In genomic region chr2:238262496-238263122, GRCh38 we compare ENCODE assay signal across 15 cellular contexts. TPM values are rescaled to one million over a fixed set of nuclear protein-coding genes. Genes with fewer than 3 reads are reported as not detected.
DNase-seq lines count a peak whose midpoint lies in the region; ATAC-seq, FAIRE-seq and TF ChIP-seq lines count a peak whose summit lies in the region.
"Had no signal": no experiment of that assay in that cellular context is flagged by ENCODE, and none has a peak within 500 bp of the region (broad histone marks: within the 10 kb centered on the region; RNA-seq: fewer than 3 reads in every experiment).

No MANE protein-coding gene starts in this region.

- no peak for TF ChIP-seq RAD21 in HepG2 (CRISPR knock-in tag; IDR thresholded peaks at IDR 0.05)

- TF ChIP-seq CTCF in C4-2B (conservative IDR thresholded peaks at IDR 0.05) (no peak), brain (conservative IDR thresholded peaks at IDR 0.05) (no peak), HepG2 (CRISPR knock-in tag; IDR thresholded peaks at IDR 0.05) (no peak)

- H4K20me1 ChIP-seq in HepG2 (ENCODE audit: insufficient read depth, low read length): no peaks in the 10 kb centered on the region

- no peak overlapping the region for H2AFZ ChIP-seq in HepG2 (ENCODE audit: low read length)

- peak overlapping the region; percentile 52 for H3K9ac ChIP-seq in HepG2 (ENCODE audit: insufficient read depth, low read depth, low read length)

- 84% methylated on average over 12 of the region's 12 CpGs for WGBS in HepG2 (ENCODE audit: low lambda C conversion rate)
- 76 to 86% (median 77%) methylated on average over 12 of the region's 12 CpGs for WGBS in small intestine, 3 donors

- H3K27ac ChIP-seq in C4-2B: peak overlapping the region; percentile 78
- H3K27ac ChIP-seq in HepG2 (ENCODE audit: extremely low read length, insufficient read depth, low read length): peak overlapping the region; percentile 88
- peak overlapping the region; percentile 25 to 47 for H3K27ac ChIP-seq in small intestine (ENCODE audit: low read depth in 1 of 2, low read length in 1 of 2)
- H3K27ac ChIP-seq: SK-N-MC had no signal

- no peak for TF ChIP-seq POLR2A in HepG2 (IDR thresholded peaks at IDR 0.05; ENCODE audit: insufficient read depth in 1 of 2, low read depth in 2 of 2, low read length in 2 of 2)

- H3K4me1 ChIP-seq in HepG2 (ENCODE audit: insufficient read depth, low read length) (peaks cover 50% of the 10 kb centered on the region), small intestine (ENCODE audit: control insufficient read depth in 2 of 2, insufficient read depth in 1 of 2, low read depth in 1 of 2, low read length in 1 of 2) (no peaks in the 10 kb centered on the region)

- H3K79me2 ChIP-seq in HepG2 (ENCODE audit: insufficient read depth, low read length): no peaks in the 10 kb centered on the region

- POLR2A ChIA-PET in HepG2 (lab: Yijun Ruan, JAX): interaction anchor here (0.9 to 3.1 kb wide), 10 partner anchors 12 to 202 kb away, joined by 3 to 44 read pairs (median 7); partner anchors contain the start of genes HES6, PER2 and SCLY

- in situ Hi-C loops in HepG2 (cut with HindIII; ENCODE audit: extremely low pct_ligation_motif_present, low pct_unique_long_range_greater_than_20kb): loop anchor here (10.0 kb wide), 1 partner anchor 408 kb away; the partner anchor contains the start of gene RAMP1

- intact Hi-C loops in HepG2 (cut with micrococcal nuclease; ENCODE audit: unreplicated experiment): loop anchor here (1.0 kb wide), 4 partner anchors 23 to 404 kb away; partner anchors contain the start of gene ILKAP

- H3K27me3 ChIP-seq in HepG2 (ENCODE audit: control insufficient read depth in 1 of 2, insufficient read depth in 2 of 2, low read length in 2 of 2): no peaks in the 10 kb centered on the region
- H3K27me3 ChIP-seq in small intestine (ENCODE audit: control insufficient read depth in 2 of 2, insufficient read depth in 2 of 2, low read length in 2 of 2): no peaks in the 10 kb centered on the region
- H3K27me3 ChIP-seq: neutrophil had no signal

- TF ChIP-seq EP300 in HepG2 (IDR thresholded peaks at IDR 0.05; ENCODE audit: low read depth in 2 of 2, low read length in 2 of 2): no peak
- TF ChIP-seq EP300 in HepG2 (CRISPR knock-in tag; IDR thresholded peaks at IDR 0.05; ENCODE audit: borderline replicate concordance): no peak

- no peaks in the 10 kb centered on the region for H3K27me3 Mint-ChIP-seq in brain
- H3K27me3 Mint-ChIP-seq: activated CD8-positive, alpha-beta memory T cell treated with anti-CD3 and anti-CD28 coated beads, Interleukin-2, amount 10 ng/mL, durations not matched to agents 7 days and 5 days; effector memory CD8-positive, alpha-beta T cell had no signal

- peak overlapping the region; percentile 77 for H3K4me2 ChIP-seq in HepG2 (ENCODE audit: low read depth, low read length)

- no TSS peak for BruUV-seq in HepG2 (replicated peaks; lab: Mats Ljungman, UMichigan)

- peaks cover 34% of the 10 kb centered on the region for H3K36me3 Mint-ChIP-seq in brain
- H3K36me3 Mint-ChIP-seq: activated CD8-positive, alpha-beta memory T cell treated with anti-CD3 and anti-CD28 coated beads, Interleukin-2, amount 10 ng/mL, durations not matched to agents 7 days and 5 days had no signal

- H3K36me3 ChIP-seq in HepG2 (replicated peaks in 1 of 2; ENCODE audit: control insufficient read depth in 1 of 2, insufficient read depth in 2 of 2, low read length in 2 of 2) (peaks cover 15 to 73% of the 10 kb centered on the region in 2 experiments), small intestine (ENCODE audit: control insufficient read depth in 2 of 2, insufficient read depth in 2 of 2, low read length in 2 of 2) (peaks cover 0 to 12% of the 10 kb centered on the region in 2 donors)

- H3K4me1 Mint-ChIP-seq in brain: peaks cover 19% of the 10 kb centered on the region

- peak overlapping the region in 1 of 3 experiments; percentile 44; a peak in 2 of 6 replicates for H3K4me3 ChIP-seq in HepG2 (replicated peaks in 1 of 3; ENCODE audit: insufficient read depth in 1 of 3, low read depth in 2 of 3, low read length in 3 of 3)
- no peak overlapping the region for H3K4me3 ChIP-seq in small intestine (ENCODE audit: low read depth in 1 of 2, low read length in 2 of 2)
- H3K4me3 ChIP-seq: A549, SK-N-MC had no signal

- H3K9me3 ChIP-seq in HepG2 (ENCODE audit: low read length) (no peaks in the 10 kb centered on the region), small intestine (ENCODE audit: control insufficient read depth, low read depth) (no peaks in the 10 kb centered on the region)
- H3K9me3 ChIP-seq: A549, neutrophil had no signal

- ATAC-seq in HepG2: peak; percentile 27
- no peak for ATAC-seq in GM18867 (IDR thresholded peaks at IDR 0.05; ENCODE audit: unreplicated experiment)

- CTCF ChIA-PET in HepG2 (lab: Yijun Ruan, JAX; ENCODE audit: low intra/inter-chr PET ratio, low total read pairs): interaction anchor here (0.7 to 2.2 kb wide), 4 partner anchors 26 to 404 kb away, joined by 3 to 6 read pairs (median 4); partner anchors contain the start of gene PER2

- no peak for FAIRE-seq in HepG2 (lab: Jason Lieb, UNC)
- FAIRE-seq in small intestine (lab: Jason Lieb, UNC): no peak
- FAIRE-seq: A549 had no signal

- H3K27ac Mint-ChIP-seq in brain: peak overlapping the region in 3 of 5 experiments; percentile 81 to 84 (median 83)
- H3K27ac Mint-ChIP-seq: activated T-helper 2 cell treated with anti-CD3 and anti-CD28 coated beads, Interferon-gamma antibody, Interleukin-2, Interleukin-4, amounts not matched to agents 10 μg/mL and 5 μg/mL and 100 μg/mL, durations not matched to agents 14 hours and 24 hours and 36 hours had no signal

- DNase-seq in HepG2 (ENCODE audit: low spot score) (no peak), small intestine (no peak), COR-L47 (lab: John Stamatoyannopoulos, UW) (no peak), DMS153 treated with DMSO at 0.1 percent for 48 hours (lab: John Stamatoyannopoulos, UW; ENCODE audit: unreplicated experiment) (no peak), activated gamma-delta T cell treated with Interleukin-2 at 50 U/mL for 16 hours (no peak)

- H3K9me3 Mint-ChIP-seq in brain: no peaks in the 10 kb centered on the region
- H3K9me3 Mint-ChIP-seq: activated T-helper 2 cell treated with anti-CD3 and anti-CD28 coated beads, Interferon-gamma antibody, Interleukin-2, Interleukin-4, amounts not matched to agents 10 μg/mL and 5 μg/mL and 100 μg/mL, durations not matched to agents 14 hours and 24 hours and 36 hours; effector memory CD8-positive, alpha-beta T cell had no signal

- no peak overlapping the region for H3K4me3 Mint-ChIP-seq in brain
- H3K4me3 Mint-ChIP-seq: activated CD8-positive, alpha-beta memory T cell treated with anti-CD3 and anti-CD28 coated beads, Interleukin-2, amount 10 ng/mL, durations not matched to agents 7 days and 5 days; CD14-positive monocyte; effector memory CD8-positive, alpha-beta T cell had no signal

RNA-seq across cellular contexts. Expression of gene HES6, which starts 22.8 kb away (rescaled TPM):
- polyA plus RNA-seq in brain (ENCODE audit: insufficient read depth, low read depth, low replicate concordance) (572 TPM), HepG2 (2011; rRNA removed) (19.5 and 25.3 TPM in 2 replicates), small intestine (10 to 100 TPM; 25.4 to 94.3 (median 33.5) TPM)
- 59.0 and 82.8 TPM in 2 replicates for total RNA-seq in HepG2 (2016; rRNA removed; fragmentation: Illumina TruSeq; extraction: Trizol)
- total RNA-seq in HepG2 (2016; cell fraction: cytosol; rRNA removed; fragmentation: Illumina TruSeq; extraction: Trizol; ENCODE audit: low read depth): 147 and 163 TPM in 2 replicates
- total RNA-seq in HepG2 (2016; cell fraction: insoluble cytoplasmic fraction; rRNA removed; fragmentation: Illumina TruSeq; extraction: Trizol): 53.8 and 85.2 TPM in 2 replicates
- total RNA-seq in HepG2 (2016; cell fraction: membrane; rRNA removed; fragmentation: Illumina TruSeq; extraction: Trizol): 185 and 209 TPM in 2 replicates
- 38.9 and 45.1 TPM in 2 replicates for total RNA-seq in HepG2 (2016; cell fraction: nucleus; rRNA removed; fragmentation: Illumina TruSeq; extraction: Trizol)
- polyA plus RNA-seq in HepG2 (2011; cell fraction: cytosol; rRNA removed): 16.3 and 30.2 TPM in 2 replicates
- 53.7 and 55.3 TPM in 2 replicates for polyA plus RNA-seq in HepG2 (2011; cell fraction: nucleus; rRNA removed)
- 15.6 and 22.1 TPM in 2 replicates for polyA plus RNA-seq in HepG2 (2012)
- 142 and 160 TPM in 2 replicates for polyA plus RNA-seq in HepG2 (2016; cell fraction: cytosol; fragmentation: Illumina TruSeq; extraction: Trizol; ENCODE audit: low read depth)
- 56.0 and 58.7 TPM in 2 replicates for polyA plus RNA-seq in HepG2 (2016; cell fraction: insoluble cytoplasmic fraction; fragmentation: Illumina TruSeq; extraction: Trizol; ENCODE audit: low read depth)
- 144 and 147 TPM in 2 replicates for polyA plus RNA-seq in HepG2 (2016; cell fraction: membrane; fragmentation: Illumina TruSeq; extraction: Trizol; ENCODE audit: low read depth)
- 73.3 and 84.5 TPM in 2 replicates for polyA plus RNA-seq in HepG2 (2016; cell fraction: nucleus; fragmentation: Illumina TruSeq; extraction: Trizol; ENCODE audit: insufficient read depth, low read depth)
- polyA minus RNA-seq in HepG2 (2011; rRNA and poly(A)+ RNA removed; ENCODE audit: low replicate concordance): 0.30 and 12.1 TPM in 2 replicates
- 10.4 and 11.7 TPM in 2 replicates for polyA minus RNA-seq in HepG2 (2011; cell fraction: cytosol; rRNA and poly(A)+ RNA removed)
- polyA minus RNA-seq in HepG2 (2011; cell fraction: nucleus; rRNA and poly(A)+ RNA removed): 3.1 and 4.4 TPM in 2 replicates

RNA-seq across cellular contexts. Expression of gene PER2, which starts 25.8 kb away (rescaled TPM):
- polyA plus RNA-seq in brain (ENCODE audit: insufficient read depth, low read depth, low replicate concordance): 5.6 TPM
- total RNA-seq in HepG2 (2016; rRNA removed; fragmentation: Illumina TruSeq; extraction: Trizol): 6.8 and 9.4 TPM in 2 replicates
- total RNA-seq in HepG2 (2016; cell fraction: cytosol; rRNA removed; fragmentation: Illumina TruSeq; extraction: Trizol; ENCODE audit: low read depth): 21.5 and 22.6 TPM in 2 replicates
- 5.4 and 8.6 TPM in 2 replicates for total RNA-seq in HepG2 (2016; cell fraction: insoluble cytoplasmic fraction; rRNA removed; fragmentation: Illumina TruSeq; extraction: Trizol)
- 9.6 TPM in 2 replicates for total RNA-seq in HepG2 (2016; cell fraction: membrane; rRNA removed; fragmentation: Illumina TruSeq; extraction: Trizol)
- 9.6 and 11.5 TPM in 2 replicates for total RNA-seq in HepG2 (2016; cell fraction: nucleus; rRNA removed; fragmentation: Illumina TruSeq; extraction: Trizol)
- 5.1 TPM in 2 replicates for polyA plus RNA-seq in HepG2 (2011; rRNA removed)
- polyA plus RNA-seq in HepG2 (2011; cell fraction: cytosol; rRNA removed): 2.3 and 2.9 TPM in 2 replicates
- 12.7 and 15.5 TPM in 2 replicates for polyA plus RNA-seq in HepG2 (2011; cell fraction: nucleus; rRNA removed)
- 7.2 and 7.6 TPM in 2 replicates for polyA plus RNA-seq in HepG2 (2012)
- polyA plus RNA-seq in HepG2 (2016; cell fraction: cytosol; fragmentation: Illumina TruSeq; extraction: Trizol; ENCODE audit: low read depth): 0.31 and 0.44 TPM in 2 replicates
- polyA plus RNA-seq in HepG2 (2016; cell fraction: insoluble cytoplasmic fraction; fragmentation: Illumina TruSeq; extraction: Trizol; ENCODE audit: low read depth): 5.0 and 6.1 TPM in 2 replicates
- 1.3 and 1.5 TPM in 2 replicates for polyA plus RNA-seq in HepG2 (2016; cell fraction: membrane; fragmentation: Illumina TruSeq; extraction: Trizol; ENCODE audit: low read depth)
- polyA plus RNA-seq in HepG2 (2016; cell fraction: nucleus; fragmentation: Illumina TruSeq; extraction: Trizol; ENCODE audit: insufficient read depth, low read depth): 18.1 and 18.4 TPM in 2 replicates
- 8.0 and 20.0 TPM in 2 replicates for polyA minus RNA-seq in HepG2 (2011; rRNA and poly(A)+ RNA removed; ENCODE audit: low replicate concordance)
- polyA minus RNA-seq in HepG2 (2011; cell fraction: cytosol; rRNA and poly(A)+ RNA removed): 6.6 and 9.5 TPM in 2 replicates
- polyA minus RNA-seq in HepG2 (2011; cell fraction: nucleus; rRNA and poly(A)+ RNA removed): 40.7 and 48.7 TPM in 2 replicates
- polyA plus RNA-seq in small intestine: 1 to 10 TPM; 2.2 to 5.6 (median 2.7) TPM

RNA-seq across cellular contexts. Expression of gene TRAF3IP1, which starts 57.7 kb away (rescaled TPM):
- polyA plus RNA-seq in brain (ENCODE audit: insufficient read depth, low read depth, low replicate concordance) (7.9 TPM), HepG2 (2011; rRNA removed) (4.1 and 5.0 TPM in 2 replicates), small intestine (1 to 10 TPM; 5.1 to 7.8 (median 7.1) TPM)
- 12.9 TPM in 2 replicates for total RNA-seq in HepG2 (2016; rRNA removed; fragmentation: Illumina TruSeq; extraction: Trizol)
- total RNA-seq in HepG2 (2016; cell fraction: cytosol; rRNA removed; fragmentation: Illumina TruSeq; extraction: Trizol; ENCODE audit: low read depth): 11.5 and 11.7 TPM in 2 replicates
- 12.5 and 15.2 TPM in 2 replicates for total RNA-seq in HepG2 (2016; cell fraction: insoluble cytoplasmic fraction; rRNA removed; fragmentation: Illumina TruSeq; extraction: Trizol)
- 8.5 and 9.1 TPM in 2 replicates for total RNA-seq in HepG2 (2016; cell fraction: membrane; rRNA removed; fragmentation: Illumina TruSeq; extraction: Trizol)
- 6.5 and 10.2 TPM in 2 replicates for total RNA-seq in HepG2 (2016; cell fraction: nucleus; rRNA removed; fragmentation: Illumina TruSeq; extraction: Trizol)
- 2.7 and 3.7 TPM in 2 replicates for polyA plus RNA-seq in HepG2 (2011; cell fraction: cytosol; rRNA removed)
- 4.1 and 4.3 TPM in 2 replicates for polyA plus RNA-seq in HepG2 (2011; cell fraction: nucleus; rRNA removed)
- polyA plus RNA-seq in HepG2 (2012): 7.5 and 8.6 TPM in 2 replicates
- polyA plus RNA-seq in HepG2 (2016; cell fraction: cytosol; fragmentation: Illumina TruSeq; extraction: Trizol; ENCODE audit: low read depth): 1.2 and 1.5 TPM in 2 replicates
- polyA plus RNA-seq in HepG2 (2016; cell fraction: insoluble cytoplasmic fraction; fragmentation: Illumina TruSeq; extraction: Trizol; ENCODE audit: low read depth): 16.1 and 18.0 TPM in 2 replicates
- polyA plus RNA-seq in HepG2 (2016; cell fraction: membrane; fragmentation: Illumina TruSeq; extraction: Trizol; ENCODE audit: low read depth): 4.0 and 4.6 TPM in 2 replicates
- 17.1 and 17.8 TPM in 2 replicates for polyA plus RNA-seq in HepG2 (2016; cell fraction: nucleus; fragmentation: Illumina TruSeq; extraction: Trizol; ENCODE audit: insufficient read depth, low read depth)
- polyA minus RNA-seq in HepG2 (2011; rRNA and poly(A)+ RNA removed; ENCODE audit: low replicate concordance): 3.0 and 4.5 TPM in 2 replicates
- polyA minus RNA-seq in HepG2 (2011; cell fraction: cytosol; rRNA and poly(A)+ RNA removed): 2.3 and 3.6 TPM in 2 replicates
- polyA minus RNA-seq in HepG2 (2011; cell fraction: nucleus; rRNA and poly(A)+ RNA removed): 2.7 and 3.7 TPM in 2 replicates

RNA-seq across cellular contexts. Expression of gene ILKAP, which starts 59.1 kb away (rescaled TPM):
- polyA plus RNA-seq in brain (ENCODE audit: insufficient read depth, low read depth, low replicate concordance): 41.2 TPM
- total RNA-seq in HepG2 (2016; rRNA removed; fragmentation: Illumina TruSeq; extraction: Trizol): 28.8 and 33.1 TPM in 2 replicates
- total RNA-seq in HepG2 (2016; cell fraction: cytosol; rRNA removed; fragmentation: Illumina TruSeq; extraction: Trizol; ENCODE audit: low read depth): 48.9 and 49.3 TPM in 2 replicates
- 29.4 and 32.7 TPM in 2 replicates for total RNA-seq in HepG2 (2016; cell fraction: insoluble cytoplasmic fraction; rRNA removed; fragmentation: Illumina TruSeq; extraction: Trizol)
- total RNA-seq in HepG2 (2016; cell fraction: membrane; rRNA removed; fragmentation: Illumina TruSeq; extraction: Trizol): 27.7 and 27.8 TPM in 2 replicates
- 36.5 and 38.3 TPM in 2 replicates for total RNA-seq in HepG2 (2016; cell fraction: nucleus; rRNA removed; fragmentation: Illumina TruSeq; extraction: Trizol)
- polyA plus RNA-seq in HepG2 (2011; rRNA removed): 29.6 and 31.7 TPM in 2 replicates
- 18.8 and 19.7 TPM in 2 replicates for polyA plus RNA-seq in HepG2 (2011; cell fraction: cytosol; rRNA removed)
- polyA plus RNA-seq in HepG2 (2011; cell fraction: nucleus; rRNA removed): 88.3 TPM in 2 replicates
- polyA plus RNA-seq in HepG2 (2012): 20.7 and 25.1 TPM in 2 replicates
- polyA plus RNA-seq in HepG2 (2016; cell fraction: cytosol; fragmentation: Illumina TruSeq; extraction: Trizol; ENCODE audit: low read depth): 19.8 and 22.9 TPM in 2 replicates
- polyA plus RNA-seq in HepG2 (2016; cell fraction: insoluble cytoplasmic fraction; fragmentation: Illumina TruSeq; extraction: Trizol; ENCODE audit: low read depth): 37.7 and 40.4 TPM in 2 replicates
- 21.8 and 23.4 TPM in 2 replicates for polyA plus RNA-seq in HepG2 (2016; cell fraction: membrane; fragmentation: Illumina TruSeq; extraction: Trizol; ENCODE audit: low read depth)
- 90.6 and 92.2 TPM in 2 replicates for polyA plus RNA-seq in HepG2 (2016; cell fraction: nucleus; fragmentation: Illumina TruSeq; extraction: Trizol; ENCODE audit: insufficient read depth, low read depth)
- 19.4 and 31.8 TPM in 2 replicates for polyA minus RNA-seq in HepG2 (2011; rRNA and poly(A)+ RNA removed; ENCODE audit: low replicate concordance)
- 6.0 and 7.4 TPM in 2 replicates for polyA minus RNA-seq in HepG2 (2011; cell fraction: cytosol; rRNA and poly(A)+ RNA removed)
- polyA minus RNA-seq in HepG2 (2011; cell fraction: nucleus; rRNA and poly(A)+ RNA removed): 50.5 and 52.7 TPM in 2 replicates
- 10 to 100 TPM; 37.6 to 66.0 (median 54.0) TPM for polyA plus RNA-seq in small intestine

Comparison
In these comparisons a context has a peak if more than half of its experiments do, and no peak if none do; other contexts are left out.
1. H3K27ac ChIP-seq: peak in every context shown above with its lines; median percentile 88 in HepG2; 78 in C4-2B; 36 in small intestine.